In the genomic region with DNA sequence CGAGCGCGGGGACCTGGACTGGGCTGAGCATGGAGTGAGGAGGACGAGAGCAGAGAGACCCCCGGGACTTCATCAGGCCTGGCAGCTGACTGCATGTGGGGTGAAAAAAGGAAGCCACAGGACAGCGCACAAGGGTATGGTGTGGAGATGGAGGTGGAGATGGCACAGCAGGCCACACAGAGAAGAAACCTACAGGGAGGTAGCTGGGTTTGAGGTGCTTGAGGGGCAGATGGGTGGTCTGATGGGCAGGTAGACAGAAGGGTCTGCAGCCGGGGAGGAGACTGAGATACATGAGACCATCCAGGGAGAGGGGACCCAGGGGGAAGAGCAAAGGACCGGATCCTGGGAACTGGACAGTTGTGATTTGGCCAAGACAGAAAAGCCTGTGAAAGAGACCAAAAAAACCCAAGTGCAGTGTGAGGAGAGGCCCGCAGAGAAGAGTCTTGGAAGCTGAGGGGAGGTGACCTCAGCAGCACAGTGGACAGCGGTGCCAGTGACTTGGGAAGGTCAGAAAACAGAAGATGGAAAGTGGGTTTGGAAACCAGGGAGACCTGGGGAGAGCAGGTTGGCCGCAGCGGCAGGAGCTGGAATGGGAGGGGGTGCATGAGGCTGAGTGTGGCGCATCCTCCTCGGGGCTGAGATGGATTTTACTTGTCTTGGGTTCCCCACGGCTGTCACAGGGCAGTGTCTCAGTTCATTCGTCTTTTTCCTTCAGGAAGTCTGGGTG, we compare ENCODE assay signal across 11 cellular contexts. TPM values are rescaled to one million over a fixed set of nuclear protein-coding genes. Genes with fewer than 3 reads are reported as not detected.
DNase-seq lines count a peak whose midpoint lies in the region; ATAC-seq and TF ChIP-seq lines count a peak whose summit lies in the region.
"Had no signal": no experiment of that assay in that cellular context is flagged by ENCODE, and none has a peak within 500 bp of the region (broad histone marks: within the 10 kb centered on the region; RNA-seq: fewer than 3 reads in every experiment).

No MANE protein-coding gene starts in this region.

- H3K9me3 ChIP-seq in heart right ventricle (no peaks in the 10 kb centered on the region), esophagus squamous epithelium (no peaks in the 10 kb centered on the region)

- no peak overlapping the region for H3K27ac Mint-ChIP-seq in neural crest cell (ENCODE audit: unreplicated experiment)

- 58 to 63% methylated on average over 15 to 16 of the region's 16 CpGs for WGBS in heart right ventricle, 2 donors
- WGBS in esophagus squamous epithelium, 2 donors, result 64 to 68% methylated on average over 16 of the region's 16 CpGs

- no peaks in the 10 kb centered on the region for H3K36me3 Mint-ChIP-seq in neural crest cell (ENCODE audit: low read depth)

- peak in 1 of 8 donors; percentile 4 for ATAC-seq in heart right ventricle
- no peak for ATAC-seq in Right ventricle myocardium inferior
- no peak for ATAC-seq in GM21423 (IDR thresholded peaks at IDR 0.05; ENCODE audit: unreplicated experiment)
- ATAC-seq: Panc1 had no signal

- intact Hi-C loops in heart right ventricle (cut with DNase I) (loop anchor here in 6 of 10 donors (2.0 to 5.0 kb wide), 2 partner anchors 62 to 64 kb away; no protein-coding TSS in a partner anchor), Right ventricle myocardium inferior (cut with DNase I) (no loop called here), esophagus squamous epithelium (cut with DNase I) (no loop called here)

- H3K4me1 ChIP-seq in heart right ventricle, result peaks cover 0 to 47% (median 13%) of the 10 kb centered on the region in 9 donors
- peaks cover 11 to 34% (median 12%) of the 10 kb centered on the region in 3 donors for H3K4me1 ChIP-seq in esophagus squamous epithelium

- H3K9me3 Mint-ChIP-seq in neural crest cell, result no peaks in the 10 kb centered on the region

- no peak for DNase-seq in heart right ventricle
- DNase-seq in Right ventricle myocardium inferior (ENCODE audit: missing footprints), result no peak
- DNase-seq in esophagus squamous epithelium (lab: John Stamatoyannopoulos, UW), result no peak
- DNase-seq in neural crest cell (ENCODE audit: low read depth, low spot score), result no peak
- DNase-seq in AML-193 (lab: John Stamatoyannopoulos, UW), result no peak
- DNase-seq in NCI-H226, result no peak
- DNase-seq in stimulated activated CD4-positive, alpha-beta T cell treated with anti-CD3 and anti-CD28 coated beads, Interleukin-2, amount 100 ng/mL, for 48 hours, result no peak
- DNase-seq: activated T-cell treated with anti-CD3 and anti-CD28 coated beads, Interleukin-2, amount 50 U/mL, for 1 hour had no signal

- H3K4me1 Mint-ChIP-seq in neural crest cell, result peaks cover 29% of the 10 kb centered on the region

- no peak for TF ChIP-seq POLR2A in esophagus squamous epithelium (IDR thresholded peaks at IDR 0.05)

- TF ChIP-seq CTCF in heart right ventricle (IDR thresholded peaks at IDR 0.05), result no peak
- no peak for TF ChIP-seq CTCF in esophagus squamous epithelium (IDR thresholded peaks at IDR 0.05)
- TF ChIP-seq CTCF in neural crest cell (conservative IDR thresholded peaks at IDR 0.05), result no peak

- peaks cover 26% of the 10 kb centered on the region for H3K27me3 Mint-ChIP-seq in neural crest cell (ENCODE audit: low read depth)

- peak overlapping the region; percentile 37 to 63 (median 55) for H3K4me3 ChIP-seq in heart right ventricle
- peak overlapping the region; percentile 9 to 59 (median 48) for H3K4me3 ChIP-seq in esophagus squamous epithelium

- H3K27ac ChIP-seq in heart right ventricle (peak overlapping the region in 9 of 10 donors; percentile 76 to 92 (median 82)), esophagus squamous epithelium (peak overlapping the region; percentile 61 to 86 (median 78))
- H3K27ac ChIP-seq: HL-60 had no signal

- H3K36me3 ChIP-seq in heart right ventricle (peaks cover 0 to 51% (median 0%) of the 10 kb centered on the region in 9 donors), esophagus squamous epithelium (peaks cover 0 to 26% (median 0%) of the 10 kb centered on the region in 3 donors)

- peaks cover 0 to 3% (median 0%) of the 10 kb centered on the region in 7 donors for H3K27me3 ChIP-seq in heart right ventricle
- no peaks in the 10 kb centered on the region for H3K27me3 ChIP-seq in esophagus squamous epithelium

- H3K4me3 Mint-ChIP-seq in neural crest cell, result peak overlapping the region; percentile 93

RNA-seq across cellular contexts. Expression of gene HLA-DPB1, which starts 5.5 kb away (rescaled TPM):
- total RNA-seq in heart right ventricle, result 100 to 1,000 TPM in 1 of 10 donors, 10 to 100 TPM in 9; 19.2 to 264 (median 34.8) TPM
- 10 to 100 TPM; 18.7 to 48.2 TPM for polyA plus RNA-seq in heart right ventricle
- total RNA-seq in Right ventricle myocardium inferior, result 38.4 TPM
- 10 to 100 TPM in 2 of 4 donors, 1 to 10 TPM in 2; 3.2 to 96.9 (median 45.3) TPM for total RNA-seq in esophagus squamous epithelium
- total RNA-seq in neural crest cell, result 18.7 and 20.4 TPM in 2 replicates

RNA-seq across cellular contexts. Expression of gene HLA-DPA1, which starts 7.8 kb away (rescaled TPM):
- 100 to 1,000 TPM in 1 of 10 donors, 10 to 100 TPM in 9; 17.8 to 328 (median 53.6) TPM for total RNA-seq in heart right ventricle
- polyA plus RNA-seq in heart right ventricle, result 10 to 100 TPM; 18.2 to 24.3 TPM
- total RNA-seq in Right ventricle myocardium inferior, result 42.8 TPM
- total RNA-seq in esophagus squamous epithelium, result 100 to 1,000 TPM in 1 of 4 donors, 10 to 100 TPM in 1, 1 to 10 TPM in 2; 6.2 to 114 (median 48.2) TPM
- 1.8 and 3.4 TPM in 2 replicates for total RNA-seq in neural crest cell

Comparison
In these comparisons a context has a peak if more than half of its experiments do, and no peak if none do; other contexts are left out.
1. intact Hi-C loops: an anchor here in heart right ventricle (2.0 to 5.0 kb wide); none called in Right ventricle myocardium inferior and esophagus squamous epithelium.